In genomic region chr2:205361272-205361671, GRCh38 we compare ENCODE assay signal across 18 cellular contexts.
DNase-seq lines count a peak whose midpoint lies in the region; ATAC-seq and TF ChIP-seq lines count a peak whose summit lies in the region.
"Had no signal": no experiment of that assay in that cellular context is flagged by ENCODE, and none has a peak within 500 bp of the region (broad histone marks: within the 10 kb centered on the region; RNA-seq: fewer than 3 reads in every experiment).

No MANE protein-coding gene starts in this region.

- no peak for ATAC-seq in GM21576 (IDR thresholded peaks at IDR 0.05; ENCODE audit: unreplicated experiment)

- POLR2A ChIA-PET in RWPE1 (lab: Yijun Ruan, JAX; ENCODE audit: low non-redundant PET) = no interaction called here

- no peaks in the 10 kb centered on the region for H3K36me3 ChIP-seq in tibial artery
- H3K36me3 ChIP-seq: BE2C, SJCRH30 had no signal

- H3K9me3 ChIP-seq in tibial artery = no peaks in the 10 kb centered on the region
- H3K9me3 ChIP-seq: BE2C, SJCRH30 had no signal

- TF ChIP-seq CTCF in RWPE1 (conservative IDR thresholded peaks at IDR 0.05; ENCODE audit: low read depth) = no peak
- TF ChIP-seq CTCF in tibial artery (IDR thresholded peaks at IDR 0.05) = no peak

- CTCF ChIA-PET in RWPE1 (lab: Yijun Ruan, JAX) = no interaction called here

- no peaks in the 10 kb centered on the region for H3K27me3 ChIP-seq in tibial artery
- H3K27me3 ChIP-seq: BE2C, SJCRH30 had no signal

- H3K4me1 ChIP-seq in tibial artery = no peaks in the 10 kb centered on the region
- H3K4me1 ChIP-seq: BE2C had no signal

- no peak overlapping the region for H3K4me3 ChIP-seq in tibial artery
- H3K4me3 ChIP-seq: SJCRH30 had no signal

- H3K27ac ChIP-seq in RWPE1 = no peak overlapping the region
- peak overlapping the region; percentile 12 for H3K27ac ChIP-seq in epithelial cell of prostate
- no peak overlapping the region for H3K27ac ChIP-seq in tibial artery
- H3K27ac ChIP-seq: SJCRH30 had no signal

- DNase-seq in HuH-7 (ENCODE audit: low spot score) (peak; percentile 28), RWPE1 (ENCODE audit: low spot score) (peak; percentile 76), epithelial cell of prostate (ENCODE audit: low read depth, low spot score) (peak; percentile 20), hypothalamus (lab: John Stamatoyannopoulos, UW) (no peak), DMS 273 treated with DMSO at 0.1 percent for 48 hours (lab: John Stamatoyannopoulos, UW) (no peak), tibial artery (no peak)
- DNase-seq: BE2C; Calu3; CD4-positive, alpha-beta T cell; DMS79; H7; MV-4-11; NCI-H1417; NCI-H1930; NCI-H526 treated with DMSO at 0.1 percent for 48 hours; RPMI8226; SJCRH30 had no signal

- intact Hi-C loops in tibial artery (cut with DNase I; ENCODE audit: low total_unique reads) = no loop called here

Comparison
In these comparisons a context has a peak if more than half of its experiments do, and no peak if none do; other contexts are left out.
1. DNase-seq: peak in HuH-7 (single experiment), RWPE1 (single experiment) and epithelial cell of prostate (single experiment); none in hypothalamus (0 of 51), DMS 273 treated with DMSO at 0.1 percent for 48 hours (single experiment) and tibial artery (0 of 2).